1 cellular context compared by ENCODE assay signal in genomic region chr11:706957-707816, GRCh38.
TF ChIP-seq lines count a peak whose summit lies in the region.

No MANE protein-coding gene starts in this region.

TF ChIP-seq in H1, 55 proteins besides CTCF, POLR2A, EP300 and RAD21:
- no peak for TF ChIP-seq E2F6 (IDR thresholded peaks at IDR 0.05)
- TF ChIP-seq ATF2 (IDR thresholded peaks at IDR 0.05; ENCODE audit: low read length): no peak
- TF ChIP-seq KDM4A (IDR thresholded peaks at IDR 0.05; ENCODE audit: low read depth, low read length, severe bottlenecking): no peak
- no peak for TF ChIP-seq TAF7 (optimal IDR thresholded peaks at IDR 0.05; ENCODE audit: borderline replicate concordance, low read depth, low read length)
- TF ChIP-seq CTBP2 (IDR thresholded peaks at IDR 0.05; ENCODE audit: borderline replicate concordance, insufficient read depth, insufficient read length, low read length): no peak
- TF ChIP-seq BCL11A (IDR thresholded peaks at IDR 0.05; ENCODE audit: low read depth in 2 of 2, low read length in 2 of 2): no peak
- TF ChIP-seq TBP (IDR thresholded peaks at IDR 0.05; ENCODE audit: low read depth, low read length): no peak
- no peak for TF ChIP-seq SP2 (IDR thresholded peaks at IDR 0.05; ENCODE audit: low read length)
- TF ChIP-seq SRF (IDR thresholded peaks at IDR 0.05; ENCODE audit: low read depth, low read length): no peak
- TF ChIP-seq CREB1 (IDR thresholded peaks at IDR 0.05): no peak
- TF ChIP-seq HDAC6 (IDR thresholded peaks at IDR 0.05; ENCODE audit: low read depth, low read length): no peak
- no peak for TF ChIP-seq ZNF274 (IDR thresholded peaks at IDR 0.05; ENCODE audit: borderline replicate concordance, extremely low read depth, low read length)
- no peak for TF ChIP-seq MAX (IDR thresholded peaks at IDR 0.05)
- no peak; the same call in 1 of the 2 replicates for TF ChIP-seq GABPA (IDR thresholded peaks at IDR 0.05; ENCODE audit: borderline replicate concordance, insufficient read depth, low read length)
